ENCODE assay signal across 8 cellular contexts in the genomic region with DNA sequence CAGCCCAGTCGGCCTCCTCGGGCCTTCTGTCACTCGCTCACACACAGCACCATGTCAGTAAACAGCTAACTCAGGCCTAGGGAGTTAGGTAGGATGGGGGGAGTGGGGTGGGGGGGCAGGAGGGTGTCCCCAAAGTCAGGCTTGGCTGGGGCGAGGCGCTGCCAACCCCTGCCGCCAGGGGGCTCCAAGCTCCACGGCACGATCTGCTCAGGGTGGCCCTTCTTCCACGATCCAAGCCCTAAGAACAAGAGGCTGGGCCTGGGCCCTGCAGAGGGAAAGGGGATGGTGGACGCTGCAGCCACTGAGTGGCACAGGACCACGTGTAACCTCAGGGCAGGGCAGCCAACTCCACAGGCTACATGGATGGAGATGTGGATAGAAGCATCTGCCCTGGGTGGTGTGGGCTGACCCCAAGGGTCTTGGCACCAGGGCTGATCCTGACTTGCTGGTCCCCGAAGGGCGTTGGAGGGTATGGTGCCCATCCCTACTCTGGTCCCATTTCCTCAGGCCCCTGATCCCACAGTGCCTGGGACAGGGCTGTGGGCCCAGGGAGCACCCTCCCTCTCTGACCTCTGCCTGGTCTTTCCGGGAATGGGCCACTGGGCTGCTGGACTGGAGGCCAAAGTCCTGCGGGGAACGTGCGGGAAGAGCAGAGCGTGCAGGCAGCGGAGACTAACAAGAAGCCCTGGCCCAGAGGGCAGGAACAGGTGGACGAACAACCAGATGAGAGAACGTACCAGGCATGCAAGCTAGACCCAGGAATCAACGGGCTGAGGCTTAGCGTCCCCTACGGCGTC. TPM values are rescaled to one million over a fixed set of nuclear protein-coding genes. Genes with fewer than 3 reads are reported as not detected.
DNase-seq lines count a peak whose midpoint lies in the region; ATAC-seq and TF ChIP-seq lines count a peak whose summit lies in the region.

No MANE protein-coding gene starts in this region.

- no peaks in the 10 kb centered on the region for H4K20me1 ChIP-seq in OCI-LY7 (ENCODE audit: insufficient read depth, low read length)

- no peak overlapping the region for H3K4me2 ChIP-seq in OCI-LY7 (ENCODE audit: low read length)

- TF ChIP-seq CTCF in OCI-LY7 (conservative IDR thresholded peaks at IDR 0.05; ENCODE audit: low read length) (peak; percentile 85), fibroblast of mammary gland (conservative IDR thresholded peaks at IDR 0.05; ENCODE audit: control insufficient read depth, insufficient read depth, low read depth, low read length) (peak; percentile 72), neutrophil (IDR thresholded peaks at IDR 0.05) (peak; percentile 91), suprapubic skin (IDR thresholded peaks at IDR 0.05) (peak; percentile 73 to 96)

- H3K27ac ChIP-seq in OCI-LY7 (ENCODE audit: low read depth, low read length, poor library complexity, severe bottlenecking): no peak overlapping the region
- H3K27ac ChIP-seq in neutrophil: no peak overlapping the region
- H3K27ac ChIP-seq in suprapubic skin: no peak overlapping the region

- ATAC-seq in GM21390 (IDR thresholded peaks at IDR 0.05; ENCODE audit: unreplicated experiment): no peak

- in situ Hi-C loops in ACHN (cut with HindIII; ENCODE audit: low pct_ligation_motif_present, low pct_unique_long_range_greater_than_20kb, low sequenced_read_pairs): no loop called here

- DNase-seq in ACHN: peak; percentile 52
- DNase-seq in OCI-LY7 (ENCODE audit: low spot score): peak; percentile 68
- DNase-seq in activated T-cell treated with anti-CD3 and anti-CD28 coated beads, Interleukin-2, amount 50 U/mL, for 48 hours: peak; percentile 89 to 90
- peak; percentile 55 for DNase-seq in fibroblast of mammary gland (ENCODE audit: low read depth)
- no peak for DNase-seq in suprapubic skin (ENCODE audit: low spot score in 2 of 2)

- no peaks in the 10 kb centered on the region for H3K9me2 ChIP-seq in OCI-LY7 (ENCODE audit: insufficient read depth, low read length)

- CTCF ChIA-PET in OCI-LY7 (lab: Charles Lee; ENCODE audit: unreplicated experiment): no interaction called here

- H2AFZ ChIP-seq in OCI-LY7 (ENCODE audit: low read length): no peak overlapping the region

- no peaks in the 10 kb centered on the region for H3K9me3 ChIP-seq in OCI-LY7 (ENCODE audit: low read length)
- H3K9me3 ChIP-seq in neutrophil: no peaks in the 10 kb centered on the region
- no peaks in the 10 kb centered on the region for H3K9me3 ChIP-seq in suprapubic skin

- no peaks in the 10 kb centered on the region for H3K79me2 ChIP-seq in OCI-LY7 (ENCODE audit: insufficient read depth, low read depth, low read length)

- no peak overlapping the region for H3K4me3 ChIP-seq in OCI-LY7 (ENCODE audit: low read depth, low read length, poor library complexity, severe bottlenecking)
- no peak overlapping the region for H3K4me3 ChIP-seq in fibroblast of mammary gland (ENCODE audit: control insufficient read depth, low read depth, low read length)
- H3K4me3 ChIP-seq in neutrophil (ENCODE audit: low read depth in 1 of 2, low read length in 1 of 2): no peak overlapping the region
- no peak overlapping the region for H3K4me3 ChIP-seq in suprapubic skin

- TF ChIP-seq EP300 in suprapubic skin (IDR thresholded peaks at IDR 0.05): no peak

- peaks cover 9% of the 10 kb centered on the region; the same call in 1 of the 2 replicates for H3K36me3 ChIP-seq in OCI-LY7 (ENCODE audit: insufficient read depth, low read length)
- peaks cover 20% of the 10 kb centered on the region for H3K36me3 ChIP-seq in neutrophil
- H3K36me3 ChIP-seq in suprapubic skin: peaks cover 65% of the 10 kb centered on the region

- H3K27me3 ChIP-seq in neutrophil (no peaks in the 10 kb centered on the region), suprapubic skin (no peaks in the 10 kb centered on the region)

- TF ChIP-seq POLR2A in GM15510 (IDR thresholded peaks at IDR 0.05; ENCODE audit: borderline replicate concordance, extremely low read depth, insufficient read length): peak; percentile 24
- TF ChIP-seq POLR2A in suprapubic skin (IDR thresholded peaks at IDR 0.05): no peak

- WGBS in suprapubic skin: 56% methylated on average over 23 of the region's 25 CpGs

- intact Hi-C loops in OCI-LY7 (cut with micrococcal nuclease; ENCODE audit: unreplicated experiment): loop anchor here (1.0 kb wide), 4 partner anchors 43 to 159 kb away; no protein-coding TSS in a partner anchor

- POLR2A ChIA-PET in OCI-LY7 (lab: Charles Lee): no interaction called here

- H3K4me1 ChIP-seq in OCI-LY7 (ENCODE audit: insufficient read depth, low read length, poor library complexity, severe bottlenecking): peaks cover 18% of the 10 kb centered on the region
- H3K4me1 ChIP-seq in neutrophil (ENCODE audit: control insufficient read depth in 1 of 2, insufficient read depth in 1 of 2, low read depth in 1 of 2, low read length in 1 of 2): peaks cover 16 to 25% of the 10 kb centered on the region in 2 experiments
- peaks cover 19% of the 10 kb centered on the region for H3K4me1 ChIP-seq in suprapubic skin

- BruUV-seq in OCI-LY7 (replicated peaks; lab: Mats Ljungman, UMichigan): no TSS peak

RNA-seq across cellular contexts. Expression of a gene that starts 29.1 kb away (rescaled TPM):
- 24.1 and 28.9 TPM in 2 replicates for total RNA-seq in OCI-LY7 (2014; rRNA removed; shearing (Covaris generic))
- total RNA-seq in OCI-LY7 (2022) (23.5 and 24.7 TPM in 2 replicates), suprapubic skin (10 to 100 TPM in 2 of 4 donors, 1 to 10 TPM in 2; 8.4 to 33.2 (median 15.7) TPM)

RNA-seq across cellular contexts. Expression of a gene that starts 29.1 kb away (rescaled TPM):
- total RNA-seq in OCI-LY7 (2014; rRNA removed; shearing (Covaris generic)): 102 and 112 TPM in 2 replicates
- 89.5 and 90.8 TPM in 2 replicates for total RNA-seq in OCI-LY7 (2022)
- total RNA-seq in suprapubic skin: 100 to 1,000 TPM; 206 to 293 (median 246) TPM

RNA-seq across cellular contexts. Expression of a gene that starts 45.9 kb away (rescaled TPM):
- 1.8 and 2.9 TPM in 2 replicates for total RNA-seq in OCI-LY7 (2014; rRNA removed; shearing (Covaris generic))
- total RNA-seq in OCI-LY7 (2022): 3.8 and 3.9 TPM in 2 replicates
- 10 to 100 TPM; 22.9 to 38.4 (median 26.0) TPM for total RNA-seq in suprapubic skin

RNA-seq across cellular contexts. Expression of a gene that starts 50.2 kb away (rescaled TPM):
- total RNA-seq in OCI-LY7 (2014; rRNA removed; shearing (Covaris generic)): 12.3 and 18.3 TPM in 2 replicates
- total RNA-seq in OCI-LY7 (2022) (23.3 and 25.0 TPM in 2 replicates), suprapubic skin (10 to 100 TPM; 23.1 to 31.9 (median 26.8) TPM)

Comparison
In these comparisons a context has a peak if more than half of its experiments do, and no peak if none do; other contexts are left out.
1. DNase-seq: peak in ACHN (single experiment), OCI-LY7 (single experiment), activated T-cell treated with anti-CD3 and anti-CD28 coated beads, Interleukin-2, amount 50 U/mL, for 48 hours (2 of 2) and fibroblast of mammary gland (single experiment); none in suprapubic skin (0 of 2).
2. RNA of a gene that starts 45.9 kb away (total RNA-seq): 22.9 to 38.4 TPM in suprapubic skin; 1.8 to 3.9 TPM in OCI-LY7; every median in the first group is over 4 times any median in the second.
3. Peak in every context shown above with its lines, with median percentiles within 50 percentile points of each other: CTCF ChIP-seq.